ENCODE assay signal across 23 cellular contexts in the genomic region with DNA sequence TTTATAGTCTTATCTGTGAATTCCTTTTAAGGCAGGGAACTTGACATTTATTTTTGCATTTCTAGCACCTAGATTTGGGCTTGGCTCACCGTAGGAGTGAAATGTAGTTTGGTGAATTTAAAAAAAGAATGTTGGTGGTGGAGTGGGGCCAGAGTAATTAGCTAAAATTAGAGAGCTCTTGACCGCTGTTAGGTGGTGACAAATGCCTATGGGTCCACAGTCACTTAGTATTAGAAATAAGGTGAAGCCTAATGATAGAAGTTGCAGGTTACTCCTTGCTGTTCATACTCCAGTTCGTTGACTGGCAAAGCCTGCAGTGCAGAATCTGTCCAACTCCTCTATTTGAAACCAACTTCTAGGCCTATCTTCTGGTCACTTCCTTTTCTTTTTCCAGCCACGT.
DNase-seq lines count a peak whose midpoint lies in the region; ATAC-seq, FAIRE-seq and TF ChIP-seq lines count a peak whose summit lies in the region.
"Had no signal": no experiment of that assay in that cellular context is flagged by ENCODE, and none has a peak within 500 bp of the region (broad histone marks: within the 10 kb centered on the region; RNA-seq: fewer than 3 reads in every experiment).

No MANE protein-coding gene starts in this region.

- no peaks in the 10 kb centered on the region for H3K79me2 ChIP-seq in GM23338 (replicated peaks; ENCODE audit: insufficient read depth)

- intact Hi-C loops in Right ventricle myocardium inferior (cut with DNase I), result loop anchor here (5.0 kb wide), 1 partner anchor 321 kb away; the partner anchor contains the start of gene NRIP1
- intact Hi-C loops in cardiac septum (cut with DNase I), result no loop called here
- intact Hi-C loops in left cardiac atrium (cut with DNase I), result loop anchor here in 1 of 2 donors (10.0 kb wide), 1 partner anchor 159 kb away; no protein-coding TSS in a partner anchor
- intact Hi-C loops in left ventricle myocardium superior (cut with micrococcal nuclease), result no loop called here

- peaks cover 13% of the 10 kb centered on the region; the same call in 1 of the 2 replicates for H3K9me2 ChIP-seq in GM23338 (ENCODE audit: insufficient read depth)

- H3K27me3 Mint-ChIP-seq in GM23338 (ENCODE audit: insufficient read depth, low read depth, poor library complexity), result peaks cover 2% of the 10 kb centered on the region
- no peaks in the 10 kb centered on the region for H3K27me3 Mint-ChIP-seq in activated CD8-positive, alpha-beta T cell treated with anti-CD3 and anti-CD28 coated beads, Interleukin-2, amount 10 ng/mL, durations not matched to agents 7 days and 5 days (ENCODE audit: low read depth)
- H3K27me3 Mint-ChIP-seq: CD4-positive, alpha-beta T cell had no signal

- H3K4me1 ChIP-seq in GM23338 (ENCODE audit: insufficient read depth), result no peaks in the 10 kb centered on the region
- H3K4me1 ChIP-seq: A549; BLaER1 treated with 17β-estradiol and CSF1 and Interleukin-3, amounts not matched to agents 10 nM and 100 nM; Caco-2 had no signal

- FAIRE-seq in GM19239 (lab: Jason Lieb, UNC), result no peak
- FAIRE-seq: A549, D721Med, G401.6, GM12891 had no signal

- no peak for TF ChIP-seq CTCF in GM23338 (conservative IDR thresholded peaks at IDR 0.05; ENCODE audit: low read depth in 2 of 2)

- ATAC-seq in Right ventricle myocardium inferior (peak; percentile 76), GM23338 (no peak), left cardiac atrium (peak; percentile 34 to 60), left ventricle myocardium superior (peak; percentile 80)
- ATAC-seq in activated CD8-positive, alpha-beta T cell treated with anti-CD3 and anti-CD28 coated beads, Interleukin-2, amount 10 ng/mL, durations not matched to agents 7 days and 5 days, result no peak
- ATAC-seq: A549; CD8-positive, alpha-beta T cell had no signal

- H3F3A ChIP-seq in GM23338 (replicated peaks; ENCODE audit: low read depth), result no peaks in the 10 kb centered on the region

- CTCF ChIA-PET in activated CD8-positive, alpha-beta T cell treated with anti-CD3 and anti-CD28 coated beads, Interleukin-2, amount 10 ng/mL, durations not matched to agents 7 days and 5 days (lab: Charles Lee), result no interaction called here

- peaks cover 2% of the 10 kb centered on the region; the same call in 2 of the 3 replicates for H3K36me3 Mint-ChIP-seq in GM23338 (ENCODE audit: low read depth)
- no peaks in the 10 kb centered on the region for H3K36me3 Mint-ChIP-seq in activated CD8-positive, alpha-beta T cell treated with anti-CD3 and anti-CD28 coated beads, Interleukin-2, amount 10 ng/mL, durations not matched to agents 7 days and 5 days (ENCODE audit: low read depth)
- H3K36me3 Mint-ChIP-seq: CD8-positive, alpha-beta T cell had no signal

- H3K36me3 ChIP-seq in GM23338 (ENCODE audit: insufficient read depth), result no peaks in the 10 kb centered on the region

- H3K4me3 ChIP-seq in GM23338, result no peak overlapping the region
- H3K4me3 ChIP-seq: A549; BLaER1 treated with 17β-estradiol and CSF1 and Interleukin-3, amounts not matched to agents 10 nM and 100 nM had no signal

- no peak overlapping the region for H3K27ac Mint-ChIP-seq in GM23338
- H3K27ac Mint-ChIP-seq in activated CD8-positive, alpha-beta T cell treated with anti-CD3 and anti-CD28 coated beads, Interleukin-2, amount 10 ng/mL, durations not matched to agents 7 days and 5 days, result no peak overlapping the region
- H3K27ac Mint-ChIP-seq: B cell; CD4-positive, alpha-beta T cell; CD8-positive, alpha-beta T cell had no signal

- DNase-seq in Right ventricle myocardium inferior (ENCODE audit: missing footprints) (no peak), cardiac septum (ENCODE audit: low spot score) (no peak), GM23338 (ENCODE audit: low spot score) (no peak), left cardiac atrium (no peak), left ventricle myocardium superior (no peak), GM19239 (ENCODE audit: insufficient read length, low spot score) (no peak), NCI-H774 (lab: John Stamatoyannopoulos, UW) (no peak)
- no peak for DNase-seq in activated CD8-positive, alpha-beta T cell treated with anti-CD3 and anti-CD28 coated beads, Interleukin-2, amount 10 ng/mL, durations not matched to agents 7 days and 5 days
- DNase-seq: AML-193; Caco-2; Calu3; CD4-positive, alpha-beta T cell; CD8-positive, alpha-beta T cell; DMS79 treated with DMSO at 0.1 percent for 48 hours; GF-D8 had no signal

- H3K4me3 Mint-ChIP-seq in GM23338, result no peak overlapping the region
- H3K4me3 Mint-ChIP-seq in activated CD8-positive, alpha-beta T cell treated with anti-CD3 and anti-CD28 coated beads, Interleukin-2, amount 10 ng/mL, durations not matched to agents 7 days and 5 days, result no peak overlapping the region
- H3K4me3 Mint-ChIP-seq: B cell; CD4-positive, alpha-beta T cell; CD8-positive, alpha-beta T cell had no signal

- H3K27me3 ChIP-seq in GM23338 (ENCODE audit: insufficient read depth), result no peaks in the 10 kb centered on the region
- H3K27me3 ChIP-seq: BLaER1 treated with 17β-estradiol and CSF1 and Interleukin-3, amounts not matched to agents 10 nM and 100 nM had no signal

- POLR2A ChIA-PET in activated CD8-positive, alpha-beta T cell treated with anti-CD3 and anti-CD28 coated beads, Interleukin-2, amount 10 ng/mL, durations not matched to agents 7 days and 5 days (lab: Charles Lee), result no interaction called here

- no peaks in the 10 kb centered on the region for H4K20me1 ChIP-seq in GM23338 (replicated peaks; ENCODE audit: insufficient read depth)
- H4K20me1 ChIP-seq: BLaER1 treated with 17β-estradiol and CSF1 and Interleukin-3, amounts not matched to agents 10 nM and 100 nM had no signal

- no peaks in the 10 kb centered on the region for H3K4me1 Mint-ChIP-seq in GM23338
- H3K4me1 Mint-ChIP-seq in activated CD8-positive, alpha-beta T cell treated with anti-CD3 and anti-CD28 coated beads, Interleukin-2, amount 10 ng/mL, durations not matched to agents 7 days and 5 days (ENCODE audit: low read depth), result no peaks in the 10 kb centered on the region
- H3K4me1 Mint-ChIP-seq: B cell had no signal

- no peak overlapping the region for H3K4me2 ChIP-seq in GM23338
- H3K4me2 ChIP-seq: A549; BLaER1 treated with 17β-estradiol and CSF1 and Interleukin-3, amounts not matched to agents 10 nM and 100 nM had no signal

- no peak overlapping the region for H3K27ac ChIP-seq in GM23338 (ENCODE audit: low read depth)
- H3K27ac ChIP-seq: 22Rv1; A549; BLaER1 treated with 17β-estradiol and CSF1 and Interleukin-3, amounts not matched to agents 10 nM and 100 nM; C4-2B had no signal

- H2AFZ ChIP-seq in GM23338, result peak overlapping the region; percentile 49; the same call in 1 of the 2 replicates

- H3K9me3 Mint-ChIP-seq in GM23338, result peaks cover 7% of the 10 kb centered on the region; the same call in 2 of the 3 replicates
- no peaks in the 10 kb centered on the region for H3K9me3 Mint-ChIP-seq in activated CD8-positive, alpha-beta T cell treated with anti-CD3 and anti-CD28 coated beads, Interleukin-2, amount 10 ng/mL, durations not matched to agents 7 days and 5 days (ENCODE audit: insufficient read depth)
- H3K9me3 Mint-ChIP-seq: CD4-positive, alpha-beta T cell; CD8-positive, alpha-beta T cell had no signal

TF ChIP-seq in GM23338, 12 proteins besides CTCF, POLR2A, EP300 and RAD21 (continues in another document):
- TF ChIP-seq STAT1 (IDR thresholded peaks at IDR 0.05; ENCODE audit: unreplicated experiment) (no peak), ZNF331 (CRISPR knock-in tag; IDR thresholded peaks at IDR 0.05; ENCODE audit: low read depth) (no peak), CREB1 (CRISPR knock-in tag; IDR thresholded peaks at IDR 0.05; ENCODE audit: low read depth) (no peak), JUNB (IDR thresholded peaks at IDR 0.05; ENCODE audit: unreplicated experiment) (no peak), NANOG (IDR thresholded peaks at IDR 0.05; ENCODE audit: borderline replicate concordance) (no peak), ZNF114 (CRISPR knock-in tag; IDR thresholded peaks at IDR 0.05) (no peak), EZH2phosphoT487 (IDR thresholded peaks at IDR 0.05; ENCODE audit: unreplicated experiment) (no peak), EZH2 (IDR thresholded peaks at IDR 0.05; ENCODE audit: low read depth, unreplicated experiment) (no peak), POLR2AphosphoS5 (IDR thresholded peaks at IDR 0.05; ENCODE audit: low read depth) (no peak)
- TF ChIP-seq, protein P1, sequence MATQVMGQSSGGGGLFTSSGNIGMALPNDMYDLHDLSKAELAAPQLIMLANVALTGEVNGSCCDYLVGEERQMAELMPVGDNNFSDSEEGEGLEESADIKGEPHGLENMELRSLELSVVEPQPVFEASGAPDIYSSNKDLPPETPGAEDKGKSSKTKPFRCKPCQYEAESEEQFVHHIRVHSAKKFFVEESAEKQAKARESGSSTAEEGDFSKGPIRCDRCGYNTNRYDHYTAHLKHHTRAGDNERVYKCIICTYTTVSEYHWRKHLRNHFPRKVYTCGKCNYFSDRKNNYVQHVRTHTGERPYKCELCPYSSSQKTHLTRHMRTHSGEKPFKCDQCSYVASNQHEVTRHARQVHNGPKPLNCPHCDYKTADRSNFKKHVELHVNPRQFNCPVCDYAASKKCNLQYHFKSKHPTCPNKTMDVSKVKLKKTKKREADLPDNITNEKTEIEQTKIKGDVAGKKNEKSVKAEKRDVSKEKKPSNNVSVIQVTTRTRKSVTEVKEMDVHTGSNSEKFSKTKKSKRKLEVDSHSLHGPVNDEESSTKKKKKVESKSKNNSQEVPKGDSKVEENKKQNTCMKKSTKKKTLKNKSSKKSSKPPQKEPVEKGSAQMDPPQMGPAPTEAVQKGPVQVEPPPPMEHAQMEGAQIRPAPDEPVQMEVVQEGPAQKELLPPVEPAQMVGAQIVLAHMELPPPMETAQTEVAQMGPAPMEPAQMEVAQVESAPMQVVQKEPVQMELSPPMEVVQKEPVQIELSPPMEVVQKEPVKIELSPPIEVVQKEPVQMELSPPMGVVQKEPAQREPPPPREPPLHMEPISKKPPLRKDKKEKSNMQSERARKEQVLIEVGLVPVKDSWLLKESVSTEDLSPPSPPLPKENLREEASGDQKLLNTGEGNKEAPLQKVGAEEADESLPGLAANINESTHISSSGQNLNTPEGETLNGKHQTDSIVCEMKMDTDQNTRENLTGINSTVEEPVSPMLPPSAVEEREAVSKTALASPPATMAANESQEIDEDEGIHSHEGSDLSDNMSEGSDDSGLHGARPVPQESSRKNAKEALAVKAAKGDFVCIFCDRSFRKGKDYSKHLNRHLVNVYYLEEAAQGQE (IDR thresholded peaks at IDR 0.05; ENCODE audit: unreplicated experiment), result no peak
- TF ChIP-seq, protein P2, sequence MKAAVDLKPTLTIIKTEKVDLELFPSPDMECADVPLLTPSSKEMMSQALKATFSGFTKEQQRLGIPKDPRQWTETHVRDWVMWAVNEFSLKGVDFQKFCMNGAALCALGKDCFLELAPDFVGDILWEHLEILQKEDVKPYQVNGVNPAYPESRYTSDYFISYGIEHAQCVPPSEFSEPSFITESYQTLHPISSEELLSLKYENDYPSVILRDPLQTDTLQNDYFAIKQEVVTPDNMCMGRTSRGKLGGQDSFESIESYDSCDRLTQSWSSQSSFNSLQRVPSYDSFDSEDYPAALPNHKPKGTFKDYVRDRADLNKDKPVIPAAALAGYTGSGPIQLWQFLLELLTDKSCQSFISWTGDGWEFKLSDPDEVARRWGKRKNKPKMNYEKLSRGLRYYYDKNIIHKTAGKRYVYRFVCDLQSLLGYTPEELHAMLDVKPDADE (IDR thresholded peaks at IDR 0.05), result no peak

Comparison
In these comparisons a context has a peak if more than half of its experiments do, and no peak if none do; other contexts are left out.
1. ATAC-seq: peak in Right ventricle myocardium inferior (single experiment), left cardiac atrium (2 of 2) and left ventricle myocardium superior (single experiment); none in GM23338 (single experiment) and activated CD8-positive, alpha-beta T cell treated with anti-CD3 and anti-CD28 coated beads, Interleukin-2, amount 10 ng/mL, durations not matched to agents 7 days and 5 days (single experiment).